In the genomic region with DNA sequence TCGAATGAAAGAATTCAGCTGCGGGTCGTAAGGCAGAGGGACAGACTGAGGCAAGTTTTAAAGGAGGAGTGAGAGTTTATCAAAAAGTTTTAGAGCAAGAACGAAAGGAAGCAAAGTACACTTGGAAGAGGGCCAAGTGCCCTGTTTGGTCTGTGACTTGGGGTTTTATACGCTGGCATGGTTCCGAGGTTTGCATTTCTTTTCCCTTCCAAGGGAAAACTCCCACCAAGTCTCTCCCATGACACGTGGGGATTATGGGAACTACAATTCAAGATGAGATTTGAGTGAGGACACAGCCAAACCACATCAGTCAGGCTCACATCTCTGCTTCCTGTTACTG, we compare ENCODE assay signal across 2 cellular contexts.
TF ChIP-seq lines count a peak whose summit lies in the region.

No MANE protein-coding gene starts in this region.

TF ChIP-seq in K562, 482 proteins besides CTCF, POLR2A, EP300 and RAD21:
- TF ChIP-seq NFIC (IDR thresholded peaks at IDR 0.05), result peak; percentile 88

TF ChIP-seq in HepG2, 621 proteins besides CTCF, POLR2A, EP300 and RAD21:
- TF ChIP-seq HNF4A (CRISPR knock-in tag; IDR thresholded peaks at IDR 0.05), result peak; percentile 21; the same call in 1 of the 2 replicates
